1 cellular context compared by ENCODE assay signal in genomic region chr2:69731575-69731974, GRCh38.
TF ChIP-seq lines count a peak whose summit lies in the region.

No MANE protein-coding gene starts in this region.

TF ChIP-seq in GM23338, 12 proteins besides CTCF, POLR2A, EP300 and RAD21:
- TF ChIP-seq ETS1 (IDR thresholded peaks at IDR 0.05): no peak
- TF ChIP-seq EZH2phosphoT487 (IDR thresholded peaks at IDR 0.05; ENCODE audit: unreplicated experiment): no peak
- TF ChIP-seq CREB1 (CRISPR knock-in tag; IDR thresholded peaks at IDR 0.05; ENCODE audit: low read depth): no peak
